In the genomic region with DNA sequence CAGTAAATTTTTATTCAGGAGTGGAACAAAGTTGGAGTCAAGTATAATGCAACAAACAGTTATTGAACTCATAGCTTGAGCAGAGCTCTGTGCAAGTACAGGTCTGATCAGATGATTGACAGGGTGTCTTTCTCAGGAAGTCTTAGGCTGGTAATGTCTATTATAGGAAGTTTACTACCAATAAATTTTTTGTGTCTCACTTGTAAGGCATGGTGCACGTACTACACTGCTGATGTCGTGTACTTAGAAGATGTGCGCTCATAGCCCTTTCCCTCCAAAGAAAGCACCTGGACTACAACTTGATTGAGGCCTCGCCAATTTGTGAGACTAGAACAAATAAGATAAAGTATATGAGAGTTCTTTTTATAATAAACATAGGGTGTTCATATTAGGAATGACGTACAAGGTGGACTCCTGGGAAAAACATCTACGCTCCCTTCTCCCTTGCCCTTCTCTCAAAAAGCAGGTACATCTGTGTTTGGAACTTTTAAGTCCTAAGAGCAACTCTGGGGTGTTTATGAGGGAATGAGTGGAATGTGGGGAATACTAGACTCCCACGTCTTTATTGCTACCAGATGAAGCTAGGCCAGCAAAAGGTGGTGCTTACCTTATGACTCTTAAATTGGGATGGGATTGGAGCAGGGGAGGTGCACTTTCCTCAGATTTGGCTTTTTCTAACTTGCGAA, we compare ENCODE assay signal across 8 cellular contexts. TPM values are rescaled to one million over a fixed set of nuclear protein-coding genes. Genes with fewer than 3 reads are reported as not detected.
DNase-seq lines count a peak whose midpoint lies in the region; ATAC-seq and TF ChIP-seq lines count a peak whose summit lies in the region.

No MANE protein-coding gene starts in this region.

- TF ChIP-seq CTCF in GM12864 (IDR thresholded peaks at IDR 0.05; ENCODE audit: low read depth, low read length, missing control alignments) (no peak), esophagus muscularis mucosa (IDR thresholded peaks at IDR 0.05) (no peak), progenitor cell of endocrine pancreas (IDR thresholded peaks at IDR 0.05; ENCODE audit: unreplicated experiment) (no peak), adrenal gland (IDR thresholded peaks at IDR 0.05) (no peak)

- WGBS in esophagus muscularis mucosa, result 77% methylated on average over 8 of the region's 8 CpGs
- WGBS in adrenal gland, 4 donors, result 86 to 89% (median 87%) methylated on average over 8 of the region's 8 CpGs

- H3K27ac ChIP-seq in esophagus muscularis mucosa (replicated peaks in 1 of 4), result peak overlapping the region in 3 of 4 donors; percentile 87 to 90 (median 88)
- H3K27ac ChIP-seq in adrenal gland, result no peak overlapping the region
- no peak overlapping the region for H3K27ac ChIP-seq in effector memory CD4-positive, alpha-beta T cell (ENCODE audit: insufficient read depth, low read length, poor library complexity, severe bottlenecking)

- no peak for ATAC-seq in HG02571 (IDR thresholded peaks at IDR 0.05; ENCODE audit: unreplicated experiment)
- no peak for ATAC-seq in HG03159 (IDR thresholded peaks at IDR 0.05; ENCODE audit: unreplicated experiment)

- H3K4me1 ChIP-seq in esophagus muscularis mucosa (peaks cover 22 to 64% (median 46%) of the 10 kb centered on the region in 4 donors), adrenal gland (replicated peaks in 1 of 2) (peaks cover 22 to 35% of the 10 kb centered on the region in 2 donors)
- peaks cover 11% of the 10 kb centered on the region for H3K4me1 ChIP-seq in effector memory CD4-positive, alpha-beta T cell (ENCODE audit: control insufficient read depth, insufficient read depth, low read length, poor library complexity, severe bottlenecking)

- H3K4me1 Mint-ChIP-seq in progenitor cell of endocrine pancreas (ENCODE audit: low read depth), result peaks cover 28% of the 10 kb centered on the region

- H3K36me3 ChIP-seq in esophagus muscularis mucosa, result peaks cover 0 to 50% (median 28%) of the 10 kb centered on the region in 4 donors
- peaks cover 0 to 33% of the 10 kb centered on the region in 2 donors for H3K36me3 ChIP-seq in adrenal gland (replicated peaks in 1 of 2)
- H3K36me3 ChIP-seq in effector memory CD4-positive, alpha-beta T cell (ENCODE audit: control insufficient read depth, insufficient read depth, low read length), result peaks cover 14% of the 10 kb centered on the region

- DNase-seq in GM12864 (ENCODE audit: low read depth) (no peak), RPMI8226 (peak; percentile 11), esophagus muscularis mucosa (ENCODE audit: extremely low spot score) (no peak), progenitor cell of endocrine pancreas (ENCODE audit: low spot score, unreplicated experiment) (no peak), adrenal gland (no peak)
- DNase-seq in effector memory CD4-positive, alpha-beta T cell, result no peak

- intact Hi-C loops in esophagus muscularis mucosa (cut with DNase I), result no loop called here
- intact Hi-C loops in adrenal gland (cut with DNase I), result no loop called here

- no peak for TF ChIP-seq EP300 in esophagus muscularis mucosa (IDR thresholded peaks at IDR 0.05)

- H3K4me3 ChIP-seq in GM12864 (ENCODE audit: low read depth, low read length), result peak overlapping the region; percentile 73
- peak overlapping the region; percentile 72 to 84 (median 78) for H3K4me3 ChIP-seq in esophagus muscularis mucosa
- H3K4me3 ChIP-seq in adrenal gland, result peak overlapping the region in 1 of 4 donors; percentile 85
- H3K4me3 ChIP-seq in effector memory CD4-positive, alpha-beta T cell (ENCODE audit: insufficient read depth, low read depth, low read length, poor library complexity, severe bottlenecking), result no peak overlapping the region

- no peaks in the 10 kb centered on the region for H3K27me3 Mint-ChIP-seq in progenitor cell of endocrine pancreas

- peak overlapping the region; percentile 95 for H3K4me3 Mint-ChIP-seq in progenitor cell of endocrine pancreas (ENCODE audit: low read depth)

- H3K9me3 ChIP-seq in esophagus muscularis mucosa, result no peaks in the 10 kb centered on the region
- H3K9me3 ChIP-seq in adrenal gland (replicated peaks in 1 of 3), result no peaks in the 10 kb centered on the region
- H3K9me3 ChIP-seq in effector memory CD4-positive, alpha-beta T cell (ENCODE audit: control insufficient read depth, low read length), result no peaks in the 10 kb centered on the region

- H3K27me3 ChIP-seq in esophagus muscularis mucosa (no peaks in the 10 kb centered on the region), adrenal gland (no peaks in the 10 kb centered on the region)
- H3K27me3 ChIP-seq in effector memory CD4-positive, alpha-beta T cell (replicated peaks; ENCODE audit: control insufficient read depth, insufficient read depth, low read length, poor library complexity, severe bottlenecking), result no peaks in the 10 kb centered on the region

- no peak for TF ChIP-seq POLR2A in esophagus muscularis mucosa (IDR thresholded peaks at IDR 0.05; ENCODE audit: low read depth)
- TF ChIP-seq POLR2A in adrenal gland (IDR thresholded peaks at IDR 0.05), result no peak

- H3K27ac Mint-ChIP-seq in progenitor cell of endocrine pancreas, result peak overlapping the region; percentile 94

- H3K36me3 Mint-ChIP-seq in progenitor cell of endocrine pancreas (ENCODE audit: insufficient read depth), result peaks cover 21% of the 10 kb centered on the region

- H3K9me3 Mint-ChIP-seq in progenitor cell of endocrine pancreas (ENCODE audit: low read depth), result no peaks in the 10 kb centered on the region

RNA-seq across cellular contexts. Expression of a gene that starts 1.5 kb away (rescaled TPM):
- total RNA-seq in esophagus muscularis mucosa (10 to 100 TPM; 11.9 to 23.3 (median 19.1) TPM), progenitor cell of endocrine pancreas (39.2 and 41.5 TPM in 2 replicates), adrenal gland (10 to 100 TPM in 6 of 8 donors, 1 to 10 TPM in 2; 6.3 to 29.9 (median 16.9) TPM)
- 10 to 100 TPM; 32.8 to 54.1 (median 37.5) TPM for polyA plus RNA-seq in adrenal gland

RNA-seq across cellular contexts. Expression of a gene that starts 1.6 kb away (rescaled TPM):
- total RNA-seq in esophagus muscularis mucosa (10 to 100 TPM in 3 of 4 donors, 1 to 10 TPM in 1; 9.0 to 16.2 (median 13.3) TPM), progenitor cell of endocrine pancreas (17.9 and 18.5 TPM in 2 replicates), adrenal gland (10 to 100 TPM in 7 of 8 donors, 1 to 10 TPM in 1; 3.6 to 20.7 (median 11.9) TPM)
- 10 to 100 TPM in 2 of 3 donors, 1 to 10 TPM in 1; 7.1 to 25.4 (median 19.3) TPM for polyA plus RNA-seq in adrenal gland

Comparison
In these comparisons a context has a peak if more than half of its experiments do, and no peak if none do; other contexts are left out.
1. H3K27ac ChIP-seq: peak in esophagus muscularis mucosa (3 of 4); none in adrenal gland (0 of 5) and effector memory CD4-positive, alpha-beta T cell (single experiment).